Comparison of ENCODE assay signal across 21 cellular contexts in genomic region chr17:63429766-63430165, GRCh38.
"Had no signal": no experiment of that assay in that cellular context is flagged by ENCODE, and none has a peak within 500 bp of the region (broad histone marks: within the 10 kb centered on the region; RNA-seq: fewer than 3 reads in every experiment).

No MANE protein-coding gene starts in this region.

- H3K27ac ChIP-seq: hepatocyte, left lung, neural progenitor cell had no signal

- H3K36me3 ChIP-seq: neural progenitor cell had no signal

- H3K4me1 ChIP-seq: neural progenitor cell had no signal

- H3K27me3 Mint-ChIP-seq: brain had no signal

- H3K9me3 Mint-ChIP-seq: activated naive CD4-positive, alpha-beta T cell treated with anti-CD3 and anti-CD28 coated beads, Interleukin-2, amount 50 U/mL, for 72 hours; brain; immature natural killer cell; mesothelial cell of epicardium; naive thymus-derived CD8-positive, alpha-beta T cell; neural progenitor cell; T-helper 2 cell treated with Interferon-gamma antibody and Interleukin-4, amounts not matched to agents 5 μg/mL and 100 μg/mL, for 36 hours had no signal

- DNase-seq: activated CD4-positive, alpha-beta T cell treated with anti-CD3 and anti-CD28 coated beads for 1 hour; activated CD4-positive, alpha-beta T cell treated with anti-CD3 and anti-CD28 coated beads, Interleukin-2, amount 50 U/mL, for 4 hours; activated gamma-delta T cell treated with Interleukin-2 at 50 U/mL for 16 hours; activated T-cell treated with anti-CD3 and anti-CD28 coated beads for 4 hours; central memory CD4-positive, alpha-beta T cell; effector memory CD4-positive, alpha-beta T cell; foreskin melanocyte; immature natural killer cell; left lung; naive thymus-derived CD8-positive, alpha-beta T cell; retina; stimulated activated CD4-positive, alpha-beta T cell treated with anti-CD3 and anti-CD28 coated beads, Interleukin-4, amount 100 ng/mL, for 24 hours; stimulated activated naive CD4-positive, alpha-beta T cell treated with Interleukin-2 at 50 U/mL for 16 hours had no signal

- H3K4me3 Mint-ChIP-seq: brain; immature natural killer cell; mesothelial cell of epicardium; naive thymus-derived CD8-positive, alpha-beta T cell; neural progenitor cell; T-helper 2 cell treated with Interferon-gamma antibody and Interleukin-4, amounts not matched to agents 5 μg/mL and 100 μg/mL, for 36 hours had no signal

- H3K27ac Mint-ChIP-seq: activated naive CD4-positive, alpha-beta T cell treated with anti-CD3 and anti-CD28 coated beads, Interleukin-2, amount 50 U/mL, for 72 hours; brain; immature natural killer cell; mesothelial cell of epicardium; neural progenitor cell; progenitor cell of endocrine pancreas; T-helper 2 cell treated with Interferon-gamma antibody and Interleukin-4, amounts not matched to agents 5 μg/mL and 100 μg/mL, for 36 hours had no signal

- ATAC-seq: activated naive CD4-positive, alpha-beta T cell treated with anti-CD3 and anti-CD28 coated beads, Interleukin-2, amount 50 U/mL, for 72 hours; esophagus mucosa; left lung; naive thymus-derived CD8-positive, alpha-beta T cell had no signal

- H3K4me3 ChIP-seq: hepatocyte, left lung, neural progenitor cell had no signal

- H3K27me3 ChIP-seq: hepatocyte, left lung, neural progenitor cell had no signal

- H3K36me3 Mint-ChIP-seq: activated naive CD4-positive, alpha-beta T cell treated with anti-CD3 and anti-CD28 coated beads, Interleukin-2, amount 50 U/mL, for 72 hours; brain; naive thymus-derived CD8-positive, alpha-beta T cell had no signal

- H3K9me3 ChIP-seq: left lung had no signal
